In genomic region chr1:228884615-228885566, GRCh38 we compare ENCODE assay signal across 13 cellular contexts.
"Had no signal": no experiment of that assay in that cellular context is flagged by ENCODE, and none has a peak within 500 bp of the region (broad histone marks: within the 10 kb centered on the region; RNA-seq: fewer than 3 reads in every experiment).

No MANE protein-coding gene starts in this region.

- H3K27me3 Mint-ChIP-seq: activated CD4-positive, alpha-beta T cell treated with anti-CD3 and anti-CD28 coated beads, Interleukin-2, amount 10 ng/mL, durations not matched to agents 7 days and 5 days; activated naive CD4-positive, alpha-beta T cell treated with anti-CD3 and anti-CD28 coated beads, Interleukin-2, amount 50 U/mL, for 24 hours; activated T-cell treated with anti-CD3 and anti-CD28 coated beads, Interleukin-2, amount 50 U/mL, for 24 hours; natural killer cell treated with Interleukin-12 subunit alpha and Interleukin-12 subunit beta and Interleukin-15 and Interleukin-18, amount 100 ng/mL, for 72 hours; stimulated activated naive CD8-positive, alpha-beta T cell treated with anti-CD3 and anti-CD28 coated beads, Interleukin-15, amount 100 ng/mL, for 72 hours had no signal

- DNase-seq: activated CD4-positive, alpha-beta T cell treated with anti-CD3 and anti-CD28 coated beads, Interleukin-2, amount 10 ng/mL, durations not matched to agents 7 days and 5 days; activated CD4-positive, CD25-positive, alpha-beta regulatory T cell; activated effector memory CD4-positive, alpha-beta T cell treated with Interleukin-2 at 50 U/mL for 16 hours; activated T-cell treated with anti-CD3 and anti-CD28 coated beads, Interleukin-2, amount 50 U/mL, for 24 hours; amygdala; brain microvascular endothelial cell; psoas muscle; stimulated activated CD4-positive, alpha-beta T cell treated with anti-CD3 and anti-CD28 coated beads, Interleukin-4, amount 100 ng/mL, for 24 hours; stimulated activated naive CD8-positive, alpha-beta T cell treated with anti-CD3 and anti-CD28 coated beads, Interleukin-15, amount 100 ng/mL, for 72 hours had no signal

- H3K27ac Mint-ChIP-seq: activated CD4-positive, alpha-beta T cell treated with anti-CD3 and anti-CD28 coated beads, Interleukin-2, amount 10 ng/mL, durations not matched to agents 7 days and 5 days; activated naive CD4-positive, alpha-beta T cell treated with anti-CD3 and anti-CD28 coated beads, Interleukin-2, amount 50 U/mL, for 24 hours; activated T-cell treated with anti-CD3 and anti-CD28 coated beads, Interleukin-2, amount 50 U/mL, for 24 hours; natural killer cell treated with Interleukin-12 subunit alpha and Interleukin-12 subunit beta and Interleukin-15 and Interleukin-18, amount 100 ng/mL, for 72 hours; stimulated activated naive CD8-positive, alpha-beta T cell treated with anti-CD3 and anti-CD28 coated beads, Interleukin-15, amount 100 ng/mL, for 72 hours; T-helper 1 cell treated with Interleukin-12 subunit alpha and Interleukin-12 subunit beta and Interleukin-4 antibody, amounts not matched to agents 30 μg/mL and 1 μg/mL, for 36 hours had no signal

- H3K4me3 ChIP-seq: psoas muscle had no signal

- ATAC-seq: natural killer cell treated with Interleukin-12 subunit alpha and Interleukin-12 subunit beta and Interleukin-15 and Interleukin-18, amount 100 ng/mL, for 72 hours; psoas muscle; sciatic nerve; stimulated activated naive CD8-positive, alpha-beta T cell treated with anti-CD3 and anti-CD28 coated beads, Interleukin-15, amount 100 ng/mL, for 72 hours had no signal

- H3K4me3 Mint-ChIP-seq: activated CD4-positive, alpha-beta T cell treated with anti-CD3 and anti-CD28 coated beads, Interleukin-2, amount 10 ng/mL, durations not matched to agents 7 days and 5 days; activated naive CD4-positive, alpha-beta T cell treated with anti-CD3 and anti-CD28 coated beads, Interleukin-2, amount 50 U/mL, for 24 hours; activated T-cell treated with anti-CD3 and anti-CD28 coated beads, Interleukin-2, amount 50 U/mL, for 24 hours; natural killer cell treated with Interleukin-12 subunit alpha and Interleukin-12 subunit beta and Interleukin-15 and Interleukin-18, amount 100 ng/mL, for 72 hours; stimulated activated naive CD8-positive, alpha-beta T cell treated with anti-CD3 and anti-CD28 coated beads, Interleukin-15, amount 100 ng/mL, for 72 hours; T-helper 1 cell treated with Interleukin-12 subunit alpha and Interleukin-12 subunit beta and Interleukin-4 antibody, amounts not matched to agents 30 μg/mL and 1 μg/mL, for 36 hours had no signal

- H3K36me3 Mint-ChIP-seq: activated naive CD4-positive, alpha-beta T cell treated with anti-CD3 and anti-CD28 coated beads, Interleukin-2, amount 50 U/mL, for 24 hours; natural killer cell treated with Interleukin-12 subunit alpha and Interleukin-12 subunit beta and Interleukin-15 and Interleukin-18, amount 100 ng/mL, for 72 hours had no signal

- H3K9me3 Mint-ChIP-seq: activated naive CD4-positive, alpha-beta T cell treated with anti-CD3 and anti-CD28 coated beads, Interleukin-2, amount 50 U/mL, for 24 hours; activated T-cell treated with anti-CD3 and anti-CD28 coated beads, Interleukin-2, amount 50 U/mL, for 24 hours; natural killer cell treated with Interleukin-12 subunit alpha and Interleukin-12 subunit beta and Interleukin-15 and Interleukin-18, amount 100 ng/mL, for 72 hours had no signal
